Comparison of ENCODE assay signal across 24 cellular contexts in the genomic region with DNA sequence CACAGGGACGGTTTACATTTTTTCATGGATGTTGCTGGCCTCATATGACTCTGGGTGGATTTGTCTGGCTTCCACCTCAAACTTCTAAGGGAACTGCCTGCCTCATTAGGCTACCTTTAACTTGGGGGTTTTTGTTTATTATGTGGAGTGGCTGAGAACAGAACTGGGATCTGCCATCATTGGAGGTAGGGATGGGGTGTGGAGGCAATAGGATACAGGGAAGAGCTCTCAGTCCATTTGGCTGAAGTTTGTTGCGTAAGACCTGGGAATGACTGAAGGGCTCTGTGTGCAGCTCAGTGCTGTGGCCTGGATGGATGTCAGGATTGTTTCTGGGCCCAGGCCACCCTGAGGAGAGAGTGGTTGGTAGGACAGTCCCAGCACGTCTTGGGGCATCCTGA. TPM values are rescaled to one million over a fixed set of nuclear protein-coding genes. Genes with fewer than 3 reads are reported as not detected.
A peak's percentile ranks its signal among the peaks of the same experiment; 100 is the strongest.
DNase-seq lines count a peak whose midpoint lies in the region; ATAC-seq, FAIRE-seq and TF ChIP-seq lines count a peak whose summit lies in the region.
"Had no signal": no experiment of that assay in that cellular context is flagged by ENCODE, and none has a peak within 500 bp of the region (broad histone marks: within the 10 kb centered on the region; RNA-seq: fewer than 3 reads in every experiment).

No MANE protein-coding gene starts in this region.

- H3K4me1 ChIP-seq in K562 (replicated peaks in 1 of 2; ENCODE audit: control insufficient read depth in 2 of 2, insufficient read depth in 2 of 2, low read length in 2 of 2) (no peaks in the 10 kb centered on the region; a peak in 1 of 5 replicates), heart right ventricle (peaks cover 6 to 22% (median 19%) of the 10 kb centered on the region in 9 donors), gastrocnemius medialis (peaks cover 17 to 32% of the 10 kb centered on the region in 2 donors)
- H3K4me1 ChIP-seq: HAP-1 had no signal

- no peaks in the 10 kb centered on the region for H3K9me1 ChIP-seq in K562 (ENCODE audit: control insufficient read depth, insufficient read depth, low read length)

- TF ChIP-seq CTCF in K562 (IDR thresholded peaks at IDR 0.05 in 2 of 3, conservative IDR thresholded peaks at IDR 0.05 in 1 of 3; ENCODE audit: insufficient read depth in 2 of 3, low read depth in 1 of 3, low read length in 3 of 3) (no peak), heart right ventricle (IDR thresholded peaks at IDR 0.05) (no peak), gastrocnemius medialis (IDR thresholded peaks at IDR 0.05 in 4 of 5, conservative IDR thresholded peaks at IDR 0.05 in 1 of 5) (no peak)

- no TSS peak for BruUV-seq in K562 (replicated peaks; lab: Mats Ljungman, UMichigan)

- H3K36me3 ChIP-seq in K562 (ENCODE audit: control insufficient read depth, insufficient read depth, low read length) = no peaks in the 10 kb centered on the region
- H3K36me3 ChIP-seq in heart right ventricle = no peaks in the 10 kb centered on the region
- no peaks in the 10 kb centered on the region for H3K36me3 ChIP-seq in gastrocnemius medialis
- H3K36me3 ChIP-seq: HAP-1 had no signal

- H2AFZ ChIP-seq in K562 (ENCODE audit: low read depth, low read length) = no peak overlapping the region
- H2AFZ ChIP-seq: hepatocyte had no signal

- DNase-seq in activated CD4-positive, alpha-beta T cell treated with anti-CD3 and anti-CD28 coated beads, Interleukin-2, amount 10 ng/mL, durations not matched to agents 7 days and 5 days = peak; percentile 1
- DNase-seq in activated CD4-positive, alpha-beta T cell treated with anti-CD3 and anti-CD28 coated beads for 1 hour = no peak
- no peak for DNase-seq in K562 (ENCODE audit: extremely low read depth in 1 of 4, low spot score in 3 of 4)
- DNase-seq in heart right ventricle = no peak
- peak in 1 of 2 donors; percentile 45 for DNase-seq in gastrocnemius medialis
- DNase-seq in erythroblast (lab: John Stamatoyannopoulos, UW) = no peak
- no peak for DNase-seq in activated CD4-positive, CD25-positive, alpha-beta regulatory T cell treated with anti-CD3 and anti-CD28 coated beads, Interleukin-2, amount 50 U/mL, for 72 hours
- DNase-seq: activated CD8-positive, alpha-beta T cell treated with anti-CD3 and anti-CD28 coated beads for 36 hours; activated naive CD8-positive, alpha-beta T cell treated with anti-CD3 and anti-CD28 coated beads for 36 hours; CD4-positive, alpha-beta T cell; NCI-H1436; NCI-H2107; NCI-H82; stimulated activated naive CD4-positive, alpha-beta T cell treated with Interleukin-2 at 50 U/mL for 16 hours; T-cell had no signal

- peaks cover 3% of the 10 kb centered on the region for H3K4me1 Mint-ChIP-seq in activated CD4-positive, alpha-beta T cell treated with anti-CD3 and anti-CD28 coated beads, Interleukin-2, amount 10 ng/mL, durations not matched to agents 7 days and 5 days

- H3K4me3 Mint-ChIP-seq in activated CD4-positive, alpha-beta T cell treated with anti-CD3 and anti-CD28 coated beads, Interleukin-2, amount 10 ng/mL, durations not matched to agents 7 days and 5 days = no peak overlapping the region
- H3K4me3 Mint-ChIP-seq: activated CD8-positive, alpha-beta T cell treated with anti-CD3 and anti-CD28 coated beads for 36 hours; activated naive CD8-positive, alpha-beta T cell treated with anti-CD3 and anti-CD28 coated beads for 36 hours; CD4-positive, alpha-beta T cell; memory B cell; T-cell had no signal

- H3K9me3 ChIP-seq in K562 (replicated peaks; ENCODE audit: control insufficient read depth, insufficient read depth, low read depth, low read length) (no peaks in the 10 kb centered on the region), heart right ventricle (peaks cover 0 to 25% (median 5%) of the 10 kb centered on the region in 11 donors), gastrocnemius medialis (no peaks in the 10 kb centered on the region)

- no peak for FAIRE-seq in K562 (lab: Jason Lieb, UNC)
- FAIRE-seq: GM19239, urothelium cell line had no signal

- ATAC-seq in K562 = no peak
- peak in 7 of 8 donors; percentile 38 to 49 (median 43) for ATAC-seq in heart right ventricle
- no peak for ATAC-seq in gastrocnemius medialis
- no peak for ATAC-seq in GM18861 (IDR thresholded peaks at IDR 0.05; ENCODE audit: unreplicated experiment)
- ATAC-seq: activated CD4-positive, CD25-positive, alpha-beta regulatory T cell treated with anti-CD3 and anti-CD28 coated beads, Interleukin-2, amount 50 U/mL, for 24 hours; activated CD8-positive, alpha-beta T cell treated with anti-CD3 and anti-CD28 coated beads for 36 hours; T-cell had no signal

- WGBS in K562 (ENCODE audit: insufficient coverage, low coverage, missing lambda C conversion rate) = 27% methylated on average over 3 of the region's 3 CpGs
- 77 to 92% methylated on average over 3 of the region's 3 CpGs for WGBS in heart right ventricle, 2 donors

- no peak overlapping the region for H3K4me2 ChIP-seq in K562 (ENCODE audit: insufficient read depth, low read length)
- H3K4me2 ChIP-seq: hepatocyte had no signal

- no peak overlapping the region for H3K4me3 ChIP-seq in K562
- no peak overlapping the region for H3K4me3 ChIP-seq in heart right ventricle
- no peak overlapping the region for H3K4me3 ChIP-seq in gastrocnemius medialis
- H3K4me3 ChIP-seq: HAP-1, hepatocyte had no signal

- no peak for TF ChIP-seq RAD21 in K562 (CRISPR knock-in tag; conservative IDR thresholded peaks at IDR 0.05 in 1 of 2, IDR thresholded peaks at IDR 0.05 in 1 of 2)

- intact Hi-C loops in K562 (cut with micrococcal nuclease) = no loop called here
- intact Hi-C loops in heart right ventricle (cut with DNase I) = loop anchor here in 1 of 10 donors (5.0 kb wide), 1 partner anchor 86 kb away; no protein-coding TSS in a partner anchor
- intact Hi-C loops in gastrocnemius medialis (cut with DNase I; ENCODE audit: low total_unique reads) = loop anchor here (2.0 to 5.0 kb wide), 3 partner anchors 69 to 144 kb away; no protein-coding TSS in a partner anchor

- no peak overlapping the region for H3K27ac Mint-ChIP-seq in activated CD4-positive, alpha-beta T cell treated with anti-CD3 and anti-CD28 coated beads, Interleukin-2, amount 10 ng/mL, durations not matched to agents 7 days and 5 days
- H3K27ac Mint-ChIP-seq: activated CD8-positive, alpha-beta T cell treated with anti-CD3 and anti-CD28 coated beads for 36 hours; activated naive CD8-positive, alpha-beta T cell treated with anti-CD3 and anti-CD28 coated beads for 36 hours; activated T-helper 2 cell treated with anti-CD3 and anti-CD28 coated beads, Interferon-gamma antibody, Interleukin-2, Interleukin-4, amounts not matched to agents 10 μg/mL and 5 μg/mL and 100 μg/mL, durations not matched to agents 14 hours and 24 hours and 36 hours; CD4-positive, alpha-beta T cell; memory B cell; T-cell had no signal

- no peak for TF ChIP-seq EP300 in K562 (IDR thresholded peaks at IDR 0.05; ENCODE audit: low read length)

- no peaks in the 10 kb centered on the region for H4K20me1 ChIP-seq in K562 (replicated peaks; ENCODE audit: control insufficient read depth, insufficient read depth, low read length)

- TF ChIP-seq POLR2A in K562 (conservative IDR thresholded peaks at IDR 0.05) (no peak), gastrocnemius medialis (IDR thresholded peaks at IDR 0.05) (no peak), erythroblast (IDR thresholded peaks at IDR 0.05; ENCODE audit: low read length) (no peak)

- no peaks in the 10 kb centered on the region for H3K36me3 Mint-ChIP-seq in activated CD4-positive, alpha-beta T cell treated with anti-CD3 and anti-CD28 coated beads, Interleukin-2, amount 10 ng/mL, durations not matched to agents 7 days and 5 days (ENCODE audit: low read depth)
- H3K36me3 Mint-ChIP-seq: activated naive CD8-positive, alpha-beta T cell treated with anti-CD3 and anti-CD28 coated beads for 36 hours; T-cell had no signal

- peaks cover 11% of the 10 kb centered on the region for H3K27me3 Mint-ChIP-seq in activated CD4-positive, alpha-beta T cell treated with anti-CD3 and anti-CD28 coated beads, Interleukin-2, amount 10 ng/mL, durations not matched to agents 7 days and 5 days
- H3K27me3 Mint-ChIP-seq: activated CD8-positive, alpha-beta T cell treated with anti-CD3 and anti-CD28 coated beads for 36 hours; activated naive CD8-positive, alpha-beta T cell treated with anti-CD3 and anti-CD28 coated beads for 36 hours; CD4-positive, alpha-beta T cell; memory B cell; T-cell had no signal

- H3K9me3 Mint-ChIP-seq in activated CD4-positive, alpha-beta T cell treated with anti-CD3 and anti-CD28 coated beads, Interleukin-2, amount 10 ng/mL, durations not matched to agents 7 days and 5 days = peaks cover 20% of the 10 kb centered on the region

- peaks cover 0 to 24% of the 10 kb centered on the region in 2 experiments; a peak in 3 of 5 replicates for H3K27me3 ChIP-seq in K562 (ENCODE audit: control insufficient read depth in 2 of 2, insufficient read depth in 2 of 2, low read length in 2 of 2)
- peaks cover 0 to 5% (median 0%) of the 10 kb centered on the region in 7 donors for H3K27me3 ChIP-seq in heart right ventricle
- no peaks in the 10 kb centered on the region for H3K27me3 ChIP-seq in gastrocnemius medialis
- H3K27me3 ChIP-seq: hepatocyte had no signal

- H3K79me2 ChIP-seq in K562 (ENCODE audit: control insufficient read depth, insufficient read depth, low read length) = no peaks in the 10 kb centered on the region
- H3K79me2 ChIP-seq: hepatocyte had no signal

- H3K9ac ChIP-seq in K562 (ENCODE audit: insufficient read depth in 1 of 2, low read depth in 2 of 2, low read length in 2 of 2) = no peak overlapping the region

- CTCF ChIA-PET in activated CD4-positive, alpha-beta T cell treated with anti-CD3 and anti-CD28 coated beads, Interleukin-2, amount 10 ng/mL, durations not matched to agents 7 days and 5 days (lab: Charles Lee) = interaction anchor here (0.6 to 1.4 kb wide), 2 partner anchors 20 to 598 kb away, joined by 3 to 5 read pairs; no protein-coding TSS in a partner anchor
- CTCF ChIA-PET in K562 (lab: Yijun Ruan, JAX; ENCODE audit: low intra/inter-chr PET ratio) = no interaction called here

- H3K27ac ChIP-seq in K562 (ENCODE audit: extremely low read depth, low read depth, low read length) (no peak overlapping the region), heart right ventricle (no peak overlapping the region), gastrocnemius medialis (peak overlapping the region in 3 of 4 donors; percentile 73 to 80 (median 76))
- H3K27ac ChIP-seq: 22Rv1, hepatocyte had no signal

- POLR2A ChIA-PET in activated CD4-positive, alpha-beta T cell treated with anti-CD3 and anti-CD28 coated beads, Interleukin-2, amount 10 ng/mL, durations not matched to agents 7 days and 5 days (lab: Charles Lee) = no interaction called here
- POLR2A ChIA-PET in K562 (lab: Yijun Ruan, JAX) = interaction anchor here (0.9 kb wide), 1 partner anchor 52 kb away, joined by 3 read pairs; no protein-coding TSS in a partner anchor

- in situ Hi-C loops in K562 (cut with MboI) (no loop called here), gastrocnemius medialis (cut with MboI; ENCODE audit: low sequenced_read_pairs in 4 of 4) (loop anchor here in 1 of 4 donors (25.0 kb wide), 1 partner anchor 96 kb away; no protein-coding TSS in a partner anchor)

RNA-seq across cellular contexts. Expression of a gene that starts 31.2 kb away (rescaled TPM):
- 10 to 100 TPM; 26.2 to 28.9 TPM for total RNA-seq in activated CD4-positive, alpha-beta T cell treated with anti-CD3 and anti-CD28 coated beads, Interleukin-2, amount 10 ng/mL, durations not matched to agents 7 days and 5 days
- 69.7 and 90.0 TPM in 2 replicates for total RNA-seq in K562 (2011; cell fraction: chromatin; rRNA removed; ENCODE audit: low replicate concordance)
- total RNA-seq in K562 (2011; cell fraction: nucleolus; rRNA removed) = 54.0 and 56.1 TPM in 2 replicates
- total RNA-seq in K562 (2011; cell fraction: nucleoplasm; rRNA removed) = 64.5 and 65.1 TPM in 2 replicates
- total RNA-seq in K562 (2014; rRNA removed) = 32.0 and 37.5 TPM in 2 replicates
- total RNA-seq in K562 (2014; rRNA removed; fragmentation: Illumina TruSeq; extraction: Trizol) = 17.5 and 18.0 TPM in 2 replicates
- total RNA-seq in K562 (2015; rRNA removed; fragmentation: Illumina TruSeq; extraction: Trizol) = 18.2 and 20.1 TPM in 2 replicates
- total RNA-seq in K562 (2021) = 35.5 and 37.7 TPM in 2 replicates
- 23.9 and 26.4 TPM in 2 replicates for polyA plus RNA-seq in K562 (2011; rRNA removed)
- 25.8 and 40.3 TPM in 2 replicates for polyA plus RNA-seq in K562 (2011; cell fraction: cytosol; rRNA removed)
- 81.4 and 94.5 TPM in 2 replicates for polyA plus RNA-seq in K562 (2011; cell fraction: nucleus; rRNA removed)
- polyA plus RNA-seq in K562 (2012) = 22.4 and 22.9 TPM in 2 replicates
- 27.5 and 34.9 TPM in 2 replicates for polyA plus RNA-seq in K562 (2014; fragmentation: Illumina TruSeq; extraction: Trizol)
- 1 to 10 TPM; 6.3 to 8.7 TPM for polyA plus RNA-seq in K562 (2014; fragmentation: Nextera tagmentation; extraction: Ambion mirVana)
- polyA plus RNA-seq in K562 (2014; rRNA removed) = 33.1 and 42.1 TPM in 2 replicates
- polyA minus RNA-seq in K562 (2011; rRNA and poly(A)+ RNA removed) = 13.5 and 17.4 TPM in 2 replicates
- 20.6 and 22.0 TPM in 2 replicates for polyA minus RNA-seq in K562 (2011; cell fraction: cytosol; rRNA and poly(A)+ RNA removed)
- polyA minus RNA-seq in K562 (2011; cell fraction: nucleus; rRNA and poly(A)+ RNA removed) = 21.3 and 22.2 TPM in 2 replicates
- 10 to 100 TPM; 31.4 to 61.5 (median 51.2) TPM for total RNA-seq in heart right ventricle
- 10 to 100 TPM; 32.0 to 41.9 TPM for polyA plus RNA-seq in heart right ventricle
- total RNA-seq in gastrocnemius medialis = 10 to 100 TPM; 17.1 to 33.6 (median 26.3) TPM

Comparison
In these comparisons a context has a peak if more than half of its experiments do, and no peak if none do; other contexts are left out.
1. ATAC-seq: peak in heart right ventricle (7 of 8); none in K562 (single experiment), gastrocnemius medialis (0 of 2) and GM18861 (single experiment).
2. H3K27ac ChIP-seq: peak in gastrocnemius medialis (3 of 4); none in K562 (single experiment) and heart right ventricle (0 of 10).